Comparison of ENCODE assay signal across 1 cellular context in genomic region chr10:13983035-13983434, GRCh38.
A peak's percentile ranks its signal among the peaks of the same experiment; 100 is the strongest.
TF ChIP-seq lines count a peak whose summit lies in the region.

No MANE protein-coding gene starts in this region.

TF ChIP-seq in liver, 16 proteins besides CTCF, POLR2A, EP300 and RAD21 (continued from another document):
- TF ChIP-seq ZBTB33 (IDR thresholded peaks at IDR 0.05) (peak; percentile 79), FOXA1 (IDR thresholded peaks at IDR 0.05) (peak; percentile 67), SP1 (IDR thresholded peaks at IDR 0.05) (peak; percentile 97), HNF4A (conservative IDR thresholded peaks at IDR 0.05) (peak; percentile 94 to 96), FOXA2 (IDR thresholded peaks at IDR 0.05) (peak; percentile 60), GABPA (IDR thresholded peaks at IDR 0.05 in 1 of 2, conservative IDR thresholded peaks at IDR 0.05 in 1 of 2) (peak in 1 of 2 donors; percentile 48), YY1 (IDR thresholded peaks at IDR 0.05) (peak; percentile 88), JUND (IDR thresholded peaks at IDR 0.05) (peak in 1 of 2 donors; percentile 77), TAF1 (conservative IDR thresholded peaks at IDR 0.05) (no peak), EGR1 (IDR thresholded peaks at IDR 0.05; ENCODE audit: low read depth in 2 of 2) (peak in 1 of 2 donors; percentile 34), REST (IDR thresholded peaks at IDR 0.05) (peak; percentile 56)
- TF ChIP-seq, protein P1, sequence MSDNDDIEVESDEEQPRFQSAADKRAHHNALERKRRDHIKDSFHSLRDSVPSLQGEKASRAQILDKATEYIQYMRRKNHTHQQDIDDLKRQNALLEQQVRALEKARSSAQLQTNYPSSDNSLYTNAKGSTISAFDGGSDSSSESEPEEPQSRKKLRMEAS (IDR thresholded peaks at IDR 0.05): peak; percentile 79
